ENCODE assay signal across 10 cellular contexts in genomic region chr6:33212857-33213165, GRCh38. TPM values are rescaled to one million over a fixed set of nuclear protein-coding genes. Genes with fewer than 3 reads are reported as not detected.
A peak's percentile ranks its signal among the peaks of the same experiment; 100 is the strongest.
DNase-seq lines count a peak whose midpoint lies in the region; ATAC-seq and TF ChIP-seq lines count a peak whose summit lies in the region.
"Had no signal": no experiment of that assay in that cellular context is flagged by ENCODE, and none has a peak within 500 bp of the region (broad histone marks: within the 10 kb centered on the region; RNA-seq: fewer than 3 reads in every experiment).

No MANE protein-coding gene starts in this region.

- no peaks in the 10 kb centered on the region for H3K27me3 ChIP-seq in rectal smooth muscle tissue (ENCODE audit: control insufficient read depth, insufficient read depth, low read length)

- ATAC-seq in GM18873 (IDR thresholded peaks at IDR 0.05; ENCODE audit: low FRiP score, unreplicated experiment), result no peak

- H3K4me1 ChIP-seq in rectal smooth muscle tissue (ENCODE audit: control insufficient read depth, insufficient read depth, low read length), result peaks cover 3% of the 10 kb centered on the region

- H3K27ac ChIP-seq in SK-N-MC, result no peak overlapping the region
- H3K27ac ChIP-seq in rectal smooth muscle tissue (ENCODE audit: low read depth, low read length), result no peak overlapping the region
- H3K27ac ChIP-seq: epithelial cell of prostate had no signal

- peaks cover 20% of the 10 kb centered on the region for H3K36me3 ChIP-seq in SK-N-MC (ENCODE audit: insufficient read depth, low read length)
- peaks cover 5% of the 10 kb centered on the region for H3K36me3 ChIP-seq in rectal smooth muscle tissue (ENCODE audit: control insufficient read depth, insufficient read depth, low read length)

- TF ChIP-seq CTCF in fibroblast of villous mesenchyme (IDR thresholded peaks at IDR 0.05; ENCODE audit: insufficient read depth, low read depth, low read length), result no peak

- peak overlapping the region; percentile 57 for H3K9ac ChIP-seq in SK-N-MC (ENCODE audit: insufficient read length)
- H3K9ac ChIP-seq in rectal smooth muscle tissue (ENCODE audit: low read length), result no peak overlapping the region

- no peaks in the 10 kb centered on the region for H3K9me3 ChIP-seq in SK-N-MC (ENCODE audit: low read depth, low read length)

- H3K4me3 ChIP-seq in SK-N-MC (peak overlapping the region; percentile 76), fibroblast of villous mesenchyme (ENCODE audit: low read depth, low read length) (peak overlapping the region; percentile 62), rectal smooth muscle tissue (ENCODE audit: low read length) (peak overlapping the region; percentile 69)

- DNase-seq in DMS114 treated with DMSO at 0.1 percent for 48 hours (lab: John Stamatoyannopoulos, UW; ENCODE audit: unreplicated experiment) (peak; percentile 30), SK-N-MC (ENCODE audit: low read depth, low spot score) (no peak), fibroblast of villous mesenchyme (ENCODE audit: low read depth) (peak; percentile 12), NCI-H1417 (lab: John Stamatoyannopoulos, UW) (no peak), HuH-7 (ENCODE audit: low spot score) (no peak)
- DNase-seq in activated effector memory CD4-positive, alpha-beta T cell treated with anti-CD3 and anti-CD28 coated beads, Interleukin-2, amount 50 U/mL, for 16 hours, result no peak
- DNase-seq: T-helper 9 cell had no signal

RNA-seq across cellular contexts. Expression of gene RING1, which starts 4.5 kb away (rescaled TPM):
- 27.2 and 43.8 TPM in 2 replicates for total RNA-seq in fibroblast of villous mesenchyme

RNA-seq across cellular contexts. Expression of gene HSD17B8, which starts 8.4 kb away (rescaled TPM):
- total RNA-seq in fibroblast of villous mesenchyme, result 4.2 and 4.7 TPM in 2 replicates

RNA-seq across cellular contexts. Expression of gene SLC39A7, which starts 12.1 kb away (rescaled TPM):
- 142 and 143 TPM in 2 replicates for total RNA-seq in fibroblast of villous mesenchyme

RNA-seq across cellular contexts. Expression of gene RXRB, which starts 12.3 kb away (rescaled TPM):
- total RNA-seq in fibroblast of villous mesenchyme, result 16.8 and 22.5 TPM in 2 replicates

RNA-seq across cellular contexts. Expression of gene COL11A2, which starts 20.5 kb away (rescaled TPM):
- under 0.01 and 0.32 TPM in 2 replicates for total RNA-seq in fibroblast of villous mesenchyme

Comparison
In these comparisons a context has a peak if more than half of its experiments do, and no peak if none do; other contexts are left out.
1. DNase-seq: peak in DMS114 treated with DMSO at 0.1 percent for 48 hours (single experiment) and fibroblast of villous mesenchyme (single experiment); none in SK-N-MC (single experiment), NCI-H1417 (0 of 3), HuH-7 (single experiment) and activated effector memory CD4-positive, alpha-beta T cell treated with anti-CD3 and anti-CD28 coated beads, Interleukin-2, amount 50 U/mL, for 16 hours (single experiment).
2. Peak in every context shown above with its lines, with median percentiles within 50 percentile points of each other: H3K4me3 ChIP-seq.